In the genomic region with DNA sequence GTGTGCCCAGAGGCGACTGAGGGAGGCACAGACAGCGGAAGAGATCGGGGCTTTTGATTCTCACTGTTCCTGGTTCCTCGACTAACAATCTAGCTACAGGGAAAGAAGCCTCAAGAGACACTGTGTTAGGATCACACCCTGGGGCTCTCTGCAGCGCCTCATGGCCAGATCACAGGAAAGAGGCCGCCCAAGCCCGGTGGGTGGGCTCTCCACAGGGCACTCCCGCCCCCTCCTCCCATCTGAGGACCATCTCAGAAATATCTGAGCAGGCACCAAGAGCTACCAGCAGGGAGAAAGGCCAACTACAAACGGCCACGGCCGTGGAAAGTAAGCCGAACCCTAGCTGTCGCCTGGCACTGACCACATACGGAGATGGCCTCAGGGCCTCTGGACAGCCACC, we compare ENCODE assay signal across 20 cellular contexts.
DNase-seq lines count a peak whose midpoint lies in the region; FAIRE-seq and TF ChIP-seq lines count a peak whose summit lies in the region.
"Had no signal": no experiment of that assay in that cellular context is flagged by ENCODE, and none has a peak within 500 bp of the region (broad histone marks: within the 10 kb centered on the region; RNA-seq: fewer than 3 reads in every experiment).

No MANE protein-coding gene starts in this region.

- 0 out of 4 replicates have a peak, but pooled peaks of 1 of the 2 experiments have one; percentile 4 for TF ChIP-seq RAD21 in H1 (IDR thresholded peaks at IDR 0.05 in 1 of 2, conservative IDR thresholded peaks at IDR 0.05 in 1 of 2; ENCODE audit: low read depth in 2 of 2, low read length in 2 of 2)

- H3K27me3 Mint-ChIP-seq in activated T-cell treated with anti-CD3 and anti-CD28 coated beads, Interleukin-2, amount 50 U/mL, for 24 hours, result no peaks in the 10 kb centered on the region
- H3K27me3 Mint-ChIP-seq: CD4-positive, alpha-beta T cell had no signal

- WGBS in H1 (ENCODE audit: extremely low coverage in 1 of 2, insufficient coverage in 1 of 2, insufficient read length in 1 of 2, insufficient replicate concordance in 2 of 2, low coverage in 1 of 2, low lambda C conversion rate in 2 of 2, missing lambda C conversion rate in 1 of 2), 2 experiments, result 81% methylated on average over 14 of the region's 14 CpGs; no CpG with 5 or more reads in 1 of the 2 experiments
- no CpG with 5 or more reads among the region's 14 CpGs for WGBS in mesendoderm (ENCODE audit: extremely low coverage, insufficient coverage, low lambda C conversion rate)
- 75% methylated on average over 14 of the region's 14 CpGs for WGBS in smooth muscle cell (ENCODE audit: low lambda C conversion rate)

- TF ChIP-seq CTCF in H1 (IDR thresholded peaks at IDR 0.05; ENCODE audit: control extremely low read depth in 1 of 3, insufficient read depth in 1 of 3, low read depth in 1 of 3, low read length in 3 of 3) (no peak), smooth muscle cell (IDR thresholded peaks at IDR 0.05; ENCODE audit: borderline replicate concordance, insufficient read depth, poor library complexity, severe bottlenecking) (no peak)

- H3K9me3 ChIP-seq in H1 (ENCODE audit: insufficient read depth in 2 of 2, low read depth in 1 of 2, low read length in 1 of 2), result no peaks in the 10 kb centered on the region
- no peaks in the 10 kb centered on the region for H3K9me3 ChIP-seq in smooth muscle cell (replicated peaks; ENCODE audit: low read depth)
- H3K9me3 ChIP-seq: Peyer's patch had no signal

- no peak for TF ChIP-seq EP300 in H1 (IDR thresholded peaks at IDR 0.05; ENCODE audit: borderline replicate concordance in 1 of 2, low read depth in 2 of 2, low read length in 2 of 2)

- peaks cover 40% of the 10 kb centered on the region for H3K36me3 Mint-ChIP-seq in activated T-cell treated with anti-CD3 and anti-CD28 coated beads, Interleukin-2, amount 50 U/mL, for 24 hours (ENCODE audit: low read depth)

- H3K36me3 ChIP-seq in H1 (ENCODE audit: control insufficient read depth in 2 of 4, insufficient read depth in 4 of 4, low read length in 3 of 4) (no peaks in the 10 kb centered on the region), mesendoderm (ENCODE audit: control insufficient read depth, insufficient read depth, low read length) (no peaks in the 10 kb centered on the region), smooth muscle cell (ENCODE audit: low read depth) (no peaks in the 10 kb centered on the region)

- H3K27me3 ChIP-seq in H1 (replicated peaks in 1 of 4; ENCODE audit: control insufficient read depth in 3 of 4, extremely low read depth in 1 of 4, insufficient read depth in 3 of 4, low read length in 3 of 4) (no peaks in the 10 kb centered on the region), mesendoderm (ENCODE audit: insufficient read depth, low read length, poor library complexity) (no peaks in the 10 kb centered on the region), smooth muscle cell (ENCODE audit: low read depth) (no peaks in the 10 kb centered on the region)
- H3K27me3 ChIP-seq: BLaER1, Peyer's patch had no signal

- no peak for FAIRE-seq in H1 (lab: Jason Lieb, UNC)

- H2AK5ac ChIP-seq in H1 (ENCODE audit: low read depth, low read length) (peak overlapping the region; percentile 17; the same call in 1 of the 2 replicates), mesendoderm (ENCODE audit: low read length) (no peak overlapping the region)

- H4K8ac ChIP-seq in H1 (ENCODE audit: extremely low read depth, insufficient read depth, low read length) (no peak overlapping the region), mesendoderm (ENCODE audit: low read depth, low read length) (no peak overlapping the region)

- no peaks in the 10 kb centered on the region for H3K9me3 Mint-ChIP-seq in activated T-cell treated with anti-CD3 and anti-CD28 coated beads, Interleukin-2, amount 50 U/mL, for 24 hours
- H3K9me3 Mint-ChIP-seq: CD4-positive, alpha-beta T cell had no signal

- in situ Hi-C loops in KBM-7 (cut with MboI; ENCODE audit: low pct_unique_long_range_greater_than_20kb, low sequenced_read_pairs), result no loop called here

- H3K4me2 ChIP-seq in H1 (ENCODE audit: insufficient read depth in 1 of 2, low read depth in 2 of 2, low read length in 2 of 2) (0 out of 4 replicates have a peak overlapping the region, but pooled peaks of 1 of the 2 experiments have one; percentile 6), mesendoderm (ENCODE audit: low read length) (no peak overlapping the region), smooth muscle cell (peak overlapping the region; percentile 64)
- H3K4me2 ChIP-seq: BLaER1 had no signal

- H3K56ac ChIP-seq in H1 (replicated peaks; ENCODE audit: insufficient read length, low read depth, low read length) (no peak overlapping the region), mesendoderm (ENCODE audit: low read length) (no peak overlapping the region)

- H4K20me1 ChIP-seq in H1 (replicated peaks in 1 of 2; ENCODE audit: control insufficient read depth in 1 of 2, insufficient read depth in 2 of 2, low read length in 2 of 2), result no peaks in the 10 kb centered on the region
- no peaks in the 10 kb centered on the region for H4K20me1 ChIP-seq in smooth muscle cell (ENCODE audit: low read depth)
- H4K20me1 ChIP-seq: BLaER1 had no signal

- H3K9ac ChIP-seq in H1 (replicated peaks in 1 of 4; ENCODE audit: extremely low read depth in 1 of 4, low read depth in 3 of 4, low read length in 3 of 4) (no peak overlapping the region; a peak in 1 of 7 replicates), mesendoderm (ENCODE audit: low read length) (no peak overlapping the region), smooth muscle cell (ENCODE audit: low read depth) (no peak overlapping the region)
- H3K9ac ChIP-seq: BLaER1, GM23248 had no signal

- H3K4me1 ChIP-seq in H1 (replicated peaks in 1 of 4; ENCODE audit: control insufficient read depth in 3 of 4, insufficient read depth in 4 of 4, low read length in 3 of 4) (peaks cover 11 to 23% (median 15%) of the 10 kb centered on the region in 4 experiments), mesendoderm (ENCODE audit: control insufficient read depth, low read depth, low read length) (peaks cover 9% of the 10 kb centered on the region), smooth muscle cell (ENCODE audit: low read depth) (peaks cover 25% of the 10 kb centered on the region)
- H3K4me1 ChIP-seq: Peyer's patch had no signal

- CTCF ChIA-PET in H1 (lab: Charles Lee; ENCODE audit: partially characterized antibody), result interaction anchor here (0.6 to 2.4 kb wide), 13 partner anchors 10 to 904 kb away, joined by 3 to 8 read pairs (median 3); no protein-coding TSS in a partner anchor

- no peak overlapping the region for H3K14ac ChIP-seq in H1 (ENCODE audit: insufficient read length)

- H2BK20ac ChIP-seq in H1 (ENCODE audit: low read length), result peak overlapping the region; percentile 55; the same call in 1 of the 2 replicates

- no peaks in the 10 kb centered on the region for H3K79me2 ChIP-seq in H1 (ENCODE audit: control insufficient read depth in 1 of 2, insufficient read depth in 2 of 2, low read length in 2 of 2)
- H3K79me2 ChIP-seq in mesendoderm (ENCODE audit: control insufficient read depth, insufficient read depth, low read length), result no peaks in the 10 kb centered on the region
- no peaks in the 10 kb centered on the region for H3K79me2 ChIP-seq in smooth muscle cell (ENCODE audit: low read depth)

- no peak overlapping the region for H3K23ac ChIP-seq in H1 (ENCODE audit: insufficient read length)
- H3K23ac ChIP-seq in mesendoderm (ENCODE audit: low read length), result no peak overlapping the region

- H4K5ac ChIP-seq in H1 (ENCODE audit: insufficient read length, low read depth, low read length) (no peak overlapping the region), mesendoderm (ENCODE audit: low read length) (no peak overlapping the region)

- DNase-seq in NCI-H146 (lab: John Stamatoyannopoulos, UW), result peak; percentile 45
- DNase-seq in NCI-H146 treated with DMSO at 0.1 percent for 48 hours (lab: John Stamatoyannopoulos, UW; ENCODE audit: unreplicated experiment), result no peak
- DNase-seq in H1 (ENCODE audit: low read depth in 1 of 2, low spot score in 2 of 2), result no peak
- DNase-seq in mesendoderm, result peak; percentile 52
- no peak for DNase-seq in smooth muscle cell (lab: John Stamatoyannopoulos, UW; ENCODE audit: unreplicated experiment)
- no peak for DNase-seq in KBM-7
- no peak for DNase-seq in NCI-H2029 treated with DMSO at 0.1 percent for 48 hours (lab: John Stamatoyannopoulos, UW)
- no peak for DNase-seq in activated T-cell treated with anti-CD3 and anti-CD28 coated beads, Interleukin-2, amount 50 U/mL, for 24 hours
- DNase-seq: ACHN; CD4-positive, alpha-beta T cell; COR-L47; DMS79; GM23248; Kasumi-1; NCI-H187; NCI-H510A; NCI-H748 treated with DMSO at 0.1 percent for 48 hours; Peyer's patch had no signal

- H2BK12ac ChIP-seq in H1 (ENCODE audit: low read depth, low read length), result peak overlapping the region; percentile 68; the same call in 1 of the 2 replicates

- H4K91ac ChIP-seq in H1 (replicated peaks; ENCODE audit: insufficient read length, low read length), result no peak overlapping the region

- H3K4ac ChIP-seq in H1 (replicated peaks; ENCODE audit: insufficient read length, low read depth, low read length) (no peak overlapping the region), mesendoderm (ENCODE audit: low read depth, low read length) (peak overlapping the region; percentile 18)

- H2BK5ac ChIP-seq in H1 (ENCODE audit: low read depth, low read length), result no peak overlapping the region; the same call in 1 of the 2 replicates
- no peak overlapping the region for H2BK5ac ChIP-seq in mesendoderm (ENCODE audit: low read length)

- POLR2A ChIA-PET in H1 (lab: Charles Lee; ENCODE audit: partially characterized antibody), result interaction anchor here (0.6 to 1.4 kb wide), 5 partner anchors 10 to 819 kb away, joined by 3 to 5 read pairs (median 3); no protein-coding TSS in a partner anchor

- H2BK15ac ChIP-seq in H1 (ENCODE audit: low read length), result peak overlapping the region; percentile 9; the same call in 1 of the 2 replicates
- no peak overlapping the region for H2BK15ac ChIP-seq in mesendoderm (replicated peaks; ENCODE audit: low read depth)

- no peak overlapping the region for H3K4me3 Mint-ChIP-seq in activated T-cell treated with anti-CD3 and anti-CD28 coated beads, Interleukin-2, amount 50 U/mL, for 24 hours
- H3K4me3 Mint-ChIP-seq: CD4-positive, alpha-beta T cell had no signal

- H3K27ac Mint-ChIP-seq in activated T-cell treated with anti-CD3 and anti-CD28 coated beads, Interleukin-2, amount 50 U/mL, for 24 hours, result no peak overlapping the region
- H3K27ac Mint-ChIP-seq: CD4-positive, alpha-beta T cell had no signal

- no peak overlapping the region for H3K4me3 ChIP-seq in H1 (ENCODE audit: extremely low read depth in 1 of 4, insufficient read depth in 2 of 4, low read depth in 3 of 4, low read length in 4 of 4)
- no peak overlapping the region for H3K4me3 ChIP-seq in mesendoderm (ENCODE audit: low read length)
- no peak overlapping the region for H3K4me3 ChIP-seq in smooth muscle cell
- H3K4me3 ChIP-seq: BLaER1, GM23248, Peyer's patch had no signal

- H2BK120ac ChIP-seq in H1 (replicated peaks; ENCODE audit: low read depth, low read length) (no peak overlapping the region), mesendoderm (ENCODE audit: low read depth, low read length) (no peak overlapping the region)

- no peaks in the 10 kb centered on the region for H3K4me1 Mint-ChIP-seq in activated T-cell treated with anti-CD3 and anti-CD28 coated beads, Interleukin-2, amount 50 U/mL, for 24 hours (ENCODE audit: low read depth)

- H3K18ac ChIP-seq in H1 (ENCODE audit: extremely low read depth, low read length), result no peak overlapping the region
- H3K18ac ChIP-seq in mesendoderm (ENCODE audit: low read length), result no peak overlapping the region

- H3K27ac ChIP-seq in H1 (ENCODE audit: low read depth, low read length) (no peak overlapping the region), mesendoderm (ENCODE audit: low read depth, low read length) (no peak overlapping the region), smooth muscle cell (ENCODE audit: low read depth) (no peak overlapping the region)
- H3K27ac ChIP-seq: 22Rv1, BLaER1, GM23248, Peyer's patch had no signal

- no peaks in the 10 kb centered on the region for H3K79me1 ChIP-seq in H1 (ENCODE audit: low read depth, low read length)
- no peaks in the 10 kb centered on the region for H3K79me1 ChIP-seq in mesendoderm (ENCODE audit: low read length)

- TF ChIP-seq POLR2A in H1 (IDR thresholded peaks at IDR 0.05; ENCODE audit: control extremely low read depth in 1 of 2, low read depth in 2 of 2, low read length in 2 of 2), result no peak

- no peaks in the 10 kb centered on the region for H3K23me2 ChIP-seq in H1 (ENCODE audit: low read depth, low read length)

- H3F3A ChIP-seq in smooth muscle cell (ENCODE audit: low read depth), result peaks cover 17% of the 10 kb centered on the region

- no peak overlapping the region for H2AFZ ChIP-seq in H1 (ENCODE audit: low read length)
- no peak overlapping the region for H2AFZ ChIP-seq in smooth muscle cell (ENCODE audit: low read depth)
- H2AFZ ChIP-seq: GM23248 had no signal

Comparison
In these comparisons a context has a peak if more than half of its experiments do, and no peak if none do; other contexts are left out.
1. DNase-seq: peak in NCI-H146 (single experiment) and mesendoderm (single experiment); none in NCI-H146 treated with DMSO at 0.1 percent for 48 hours (single experiment), H1 (0 of 2), smooth muscle cell (single experiment), KBM-7 (single experiment), NCI-H2029 treated with DMSO at 0.1 percent for 48 hours (single experiment) and activated T-cell treated with anti-CD3 and anti-CD28 coated beads, Interleukin-2, amount 50 U/mL, for 24 hours (single experiment).